ENCODE assay signal across 25 cellular contexts in the genomic region with DNA sequence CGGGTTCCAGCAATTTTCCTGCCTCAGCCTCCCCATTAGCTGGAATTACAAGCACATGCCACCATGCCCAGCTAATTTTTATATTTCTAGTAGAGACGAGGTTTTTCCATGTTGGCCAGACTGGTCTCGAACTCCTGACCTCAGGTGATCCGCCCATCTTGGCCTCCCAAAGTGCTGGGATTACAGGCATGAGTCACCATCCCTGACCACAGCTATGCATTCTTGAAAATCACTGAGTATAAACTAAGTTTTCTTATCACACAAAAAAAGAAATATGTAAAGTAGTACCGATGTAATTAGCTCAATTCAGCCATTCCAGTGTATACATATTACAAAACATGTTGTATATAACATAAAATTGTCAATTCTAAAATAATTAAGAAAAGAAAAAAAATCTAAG.
DNase-seq lines count a peak whose midpoint lies in the region; ATAC-seq, FAIRE-seq and TF ChIP-seq lines count a peak whose summit lies in the region.
"Had no signal": no experiment of that assay in that cellular context is flagged by ENCODE, and none has a peak within 500 bp of the region (broad histone marks: within the 10 kb centered on the region; RNA-seq: fewer than 3 reads in every experiment).

No MANE protein-coding gene starts in this region.

- H3K4me3 ChIP-seq in A549 (no peak overlapping the region), hepatocyte (no peak overlapping the region), right cardiac atrium (ENCODE audit: low read length) (no peak overlapping the region)
- H3K4me3 ChIP-seq: esophagus squamous epithelium, heart right ventricle had no signal

- H4K20me1 ChIP-seq in hepatocyte (ENCODE audit: insufficient read depth, poor library complexity, severe bottlenecking): no peaks in the 10 kb centered on the region

- CTCF ChIA-PET in A549 (lab: Yijun Ruan, JAX): no interaction called here

- WGBS in A549 (ENCODE audit: missing lambda C conversion rate): 6% methylated on average over 5 of the region's 5 CpGs
- 86% methylated on average over 5 of the region's 5 CpGs for WGBS in hepatocyte (ENCODE audit: low lambda C conversion rate, missing lambda C conversion rate)
- 78% methylated on average over 5 of the region's 5 CpGs for WGBS in right cardiac atrium

- POLR2A ChIA-PET in A549 (lab: Yijun Ruan, JAX): no interaction called here

- no peak overlapping the region for H2AFZ ChIP-seq in hepatocyte

- H3K9me2 ChIP-seq in hepatocyte (replicated peaks; ENCODE audit: insufficient read depth): no peaks in the 10 kb centered on the region

- H3K4me1 ChIP-seq in A549 (peaks cover 8% of the 10 kb centered on the region; the same call in 1 of the 3 replicates), hepatocyte (ENCODE audit: insufficient read depth) (no peaks in the 10 kb centered on the region), right cardiac atrium (ENCODE audit: control insufficient read depth, insufficient read depth, low read length) (no peaks in the 10 kb centered on the region)
- H3K4me1 ChIP-seq: esophagus squamous epithelium had no signal

- no peak for TF ChIP-seq POLR2A in A549 (IDR thresholded peaks at IDR 0.05; ENCODE audit: low read length)

- H3K36me3 ChIP-seq in hepatocyte (replicated peaks; ENCODE audit: insufficient read depth, low read depth): no peaks in the 10 kb centered on the region
- H3K36me3 ChIP-seq: esophagus squamous epithelium, heart right ventricle had no signal

- H3K79me2 ChIP-seq in hepatocyte: no peaks in the 10 kb centered on the region

- no peak for TF ChIP-seq EP300 in A549 (IDR thresholded peaks at IDR 0.05)

- FAIRE-seq in A549 (lab: Jason Lieb, UNC): no peak
- FAIRE-seq: A204.1 had no signal

- H3K27ac ChIP-seq in A549: no peak overlapping the region
- H3K27ac ChIP-seq in hepatocyte: peak overlapping the region; percentile 32
- no peak overlapping the region for H3K27ac ChIP-seq in right cardiac atrium (ENCODE audit: low read length)
- H3K27ac ChIP-seq: esophagus squamous epithelium, heart right ventricle had no signal

- no peak for TF ChIP-seq CTCF in A549 (IDR thresholded peaks at IDR 0.05)
- no peak for TF ChIP-seq CTCF in hepatocyte (IDR thresholded peaks at IDR 0.05; ENCODE audit: poor library complexity)

- H3K9me3 ChIP-seq in A549 (no peaks in the 10 kb centered on the region), hepatocyte (ENCODE audit: low read depth) (no peaks in the 10 kb centered on the region), right cardiac atrium (ENCODE audit: control insufficient read depth, low read length) (no peaks in the 10 kb centered on the region)
- H3K9me3 ChIP-seq: esophagus squamous epithelium, heart right ventricle had no signal

- no peak for ATAC-seq in A549
- no peak for ATAC-seq in HG02763 (IDR thresholded peaks at IDR 0.05; ENCODE audit: unreplicated experiment)
- no peak for ATAC-seq in right cardiac atrium
- ATAC-seq: activated CD4-positive, CD25-positive, alpha-beta regulatory T cell treated with anti-CD3 and anti-CD28 coated beads, Interleukin-2, amount 50 U/mL, for 24 hours; activated T-cell treated with anti-CD3 and anti-CD28 coated beads, Interleukin-2, amount 50 U/mL, for 4 hours; effector memory CD8-positive, alpha-beta T cell had no signal

- H3K27me3 ChIP-seq in hepatocyte (no peaks in the 10 kb centered on the region), right cardiac atrium (ENCODE audit: control insufficient read depth, insufficient read depth) (no peaks in the 10 kb centered on the region)
- H3K27me3 ChIP-seq: esophagus squamous epithelium, heart right ventricle had no signal

- peak overlapping the region; percentile 34; the same call in 2 of the 3 replicates for H3K4me2 ChIP-seq in A549
- no peak overlapping the region for H3K4me2 ChIP-seq in hepatocyte

- intact Hi-C loops in right cardiac atrium (cut with DNase I): no loop called here

- no peak for TF ChIP-seq RAD21 in A549 (conservative IDR thresholded peaks at IDR 0.05 in 1 of 2, IDR thresholded peaks at IDR 0.05 in 1 of 2)

- DNase-seq in A549 (ENCODE audit: low read depth in 1 of 2, low spot score in 1 of 2): no peak
- peak; percentile 29 for DNase-seq in HT1080 (ENCODE audit: low read depth)
- peak; percentile 56 for DNase-seq in astrocyte of the hippocampus (ENCODE audit: low read depth, low spot score)
- no peak for DNase-seq in hepatocyte (ENCODE audit: low spot score)
- no peak for DNase-seq in NCI-H1048 (lab: John Stamatoyannopoulos, UW)
- no peak for DNase-seq in right cardiac atrium
- DNase-seq in NAMALWA (ENCODE audit: low spot score): no peak
- DNase-seq: activated naive CD4-positive, alpha-beta T cell treated with anti-CD3 and anti-CD28 coated beads for 36 hours; activated T-cell treated with anti-CD3 and anti-CD28 coated beads, Interleukin-2, amount 50 U/mL, for 4 hours; anterior cingulate cortex; C1 segment of cervical spinal cord; effector memory CD8-positive, alpha-beta T cell; esophagus squamous epithelium; GDM1; heart right ventricle; Karpas-422; left ventricle myocardium superior; NCI-H1417; NCI-H2107; NCI-H524 treated with DMSO at 0.1 percent for 48 hours; stimulated activated CD4-positive, alpha-beta T cell treated with anti-CD3 and anti-CD28 coated beads, Interleukin-4, amount 100 ng/mL, for 4 hours; T-helper 9 cell had no signal

TF ChIP-seq in A549, 52 proteins besides CTCF, POLR2A, EP300 and RAD21:
- no peak for TF ChIP-seq KDM1A (IDR thresholded peaks at IDR 0.05; ENCODE audit: low read depth)
- no peak for TF ChIP-seq HOXB5 (CRISPR knock-in tag; IDR thresholded peaks at IDR 0.05)
- TF ChIP-seq GATA3 (IDR thresholded peaks at IDR 0.05; ENCODE audit: borderline replicate concordance): no peak
- TF ChIP-seq REST (IDR thresholded peaks at IDR 0.05): no peak
- no peak for TF ChIP-seq RCOR1 (IDR thresholded peaks at IDR 0.05; ENCODE audit: low read depth, low read length)
- no peak for TF ChIP-seq ZFP36 (IDR thresholded peaks at IDR 0.05; ENCODE audit: borderline replicate concordance, partially characterized antibody)
- no peak for TF ChIP-seq TP53 (CRISPR knock-in tag; IDR thresholded peaks at IDR 0.05)
- TF ChIP-seq JUN (IDR thresholded peaks at IDR 0.05): no peak
- no peak for TF ChIP-seq NFE2L2 (conservative IDR thresholded peaks at IDR 0.05; ENCODE audit: low read length)
- no peak for TF ChIP-seq RFX5 (IDR thresholded peaks at IDR 0.05)
- no peak for TF ChIP-seq MAZ (IDR thresholded peaks at IDR 0.05; ENCODE audit: borderline replicate concordance, low read depth, low read length)
- TF ChIP-seq FOSL2 (IDR thresholded peaks at IDR 0.05): no peak
- TF ChIP-seq FOSL2 (CRISPR knock-in tag; IDR thresholded peaks at IDR 0.05): no peak

Comparison
In these comparisons a context has a peak if more than half of its experiments do, and no peak if none do; other contexts are left out.
1. DNase-seq: peak in HT1080 (single experiment) and astrocyte of the hippocampus (single experiment); none in A549 (0 of 2), hepatocyte (single experiment), NCI-H1048 (single experiment), right cardiac atrium (0 of 3) and NAMALWA (single experiment).